In genomic region chr7:69801729-69802688, GRCh38 we compare ENCODE assay signal across 33 cellular contexts.
A peak's percentile ranks its signal among the peaks of the same experiment; 100 is the strongest.
DNase-seq lines count a peak whose midpoint lies in the region; ATAC-seq, FAIRE-seq and TF ChIP-seq lines count a peak whose summit lies in the region.
"Had no signal": no experiment of that assay in that cellular context is flagged by ENCODE, and none has a peak within 500 bp of the region (broad histone marks: within the 10 kb centered on the region; RNA-seq: fewer than 3 reads in every experiment).

No MANE protein-coding gene starts in this region.

- H3K14ac ChIP-seq in trophoblast cell (ENCODE audit: low read length): no peak overlapping the region

- no peak overlapping the region for H3K4me3 ChIP-seq in OCI-LY7 (ENCODE audit: low read depth, low read length, poor library complexity, severe bottlenecking)
- no peak overlapping the region for H3K4me3 ChIP-seq in trophoblast cell (ENCODE audit: low read depth, low read length)
- H3K4me3 ChIP-seq: ascending aorta, coronary artery, prostate gland, SJCRH30, upper lobe of left lung had no signal

- H3K27ac ChIP-seq in OCI-LY7 (ENCODE audit: low read depth, low read length, poor library complexity, severe bottlenecking) (peak overlapping the region; percentile 9), trophoblast cell (ENCODE audit: low read depth, low read length) (peak overlapping the region; percentile 70)
- H3K27ac ChIP-seq: ascending aorta, coronary artery, prostate gland, SJCRH30, upper lobe of left lung had no signal

- H2AK5ac ChIP-seq in trophoblast cell (ENCODE audit: low read length): no peak overlapping the region

- no peak overlapping the region for H3K18ac ChIP-seq in trophoblast cell (ENCODE audit: low read length)

- H3K27me3 ChIP-seq in trophoblast cell (ENCODE audit: insufficient read depth, low read length): no peaks in the 10 kb centered on the region
- H3K27me3 ChIP-seq: ascending aorta, SJCRH30, upper lobe of left lung had no signal

- H2BK5ac ChIP-seq in trophoblast cell (ENCODE audit: low read depth, low read length, poor library complexity): peak overlapping the region; percentile 53

- POLR2A ChIA-PET in OCI-LY7 (lab: Charles Lee): interaction anchor here (0.7 to 2.3 kb wide), 4 partner anchors 13 to 113 kb away, joined by 3 to 7 read pairs (median 4); no protein-coding TSS in a partner anchor

- peak overlapping the region; percentile 72 for H2BK120ac ChIP-seq in trophoblast cell (ENCODE audit: insufficient read depth, low read length, poor library complexity)

- no CpG with 5 or more reads among the region's 5 CpGs for WGBS in trophoblast cell (ENCODE audit: extremely low coverage, insufficient coverage, insufficient read length)

- no peak overlapping the region for H4K12ac ChIP-seq in trophoblast cell (ENCODE audit: low read depth, low read length)

- H4K20me1 ChIP-seq in OCI-LY7 (ENCODE audit: insufficient read depth, low read length): peaks cover 6% of the 10 kb centered on the region; the same call in 1 of the 2 replicates

- H3K79me1 ChIP-seq in trophoblast cell (ENCODE audit: low read length): peaks cover 16% of the 10 kb centered on the region

- no TSS peak for BruUV-seq in OCI-LY7 (replicated peaks; lab: Mats Ljungman, UMichigan)

- intact Hi-C loops in OCI-LY7 (cut with micrococcal nuclease; ENCODE audit: unreplicated experiment): no loop called here

- peaks cover 52% of the 10 kb centered on the region for H3K79me2 ChIP-seq in OCI-LY7 (ENCODE audit: insufficient read depth, low read depth, low read length)
- no peaks in the 10 kb centered on the region for H3K79me2 ChIP-seq in trophoblast cell (ENCODE audit: control insufficient read depth, insufficient read depth, low read length, poor library complexity)

- TF ChIP-seq CTCF in OCI-LY7 (conservative IDR thresholded peaks at IDR 0.05; ENCODE audit: low read length): no peak

- H3K4me1 ChIP-seq in OCI-LY7 (ENCODE audit: insufficient read depth, low read length, poor library complexity, severe bottlenecking) (peaks cover 85% of the 10 kb centered on the region), trophoblast cell (ENCODE audit: control insufficient read depth in 1 of 2, insufficient read depth in 2 of 2, low read length in 2 of 2) (peaks cover 5 to 16% of the 10 kb centered on the region in 2 experiments)
- H3K4me1 ChIP-seq: ascending aorta, prostate gland had no signal

- H2AFZ ChIP-seq in OCI-LY7 (ENCODE audit: low read length) (no peak overlapping the region), trophoblast cell (ENCODE audit: insufficient read depth, low read length, poor library complexity) (no peak overlapping the region)

- H3K36me3 ChIP-seq in OCI-LY7 (ENCODE audit: insufficient read depth, low read length) (no peaks in the 10 kb centered on the region), trophoblast cell (ENCODE audit: control insufficient read depth in 1 of 2, insufficient read depth in 2 of 2, low read length in 2 of 2) (no peaks in the 10 kb centered on the region)
- H3K36me3 ChIP-seq: ascending aorta, prostate gland, SJCRH30, upper lobe of left lung had no signal

- H4K8ac ChIP-seq in trophoblast cell (ENCODE audit: low read depth, low read length): no peak overlapping the region

- CTCF ChIA-PET in OCI-LY7 (lab: Charles Lee; ENCODE audit: unreplicated experiment): no interaction called here

- no peak overlapping the region for H3K23ac ChIP-seq in trophoblast cell (ENCODE audit: low read length)

- H3K9me2 ChIP-seq in OCI-LY7 (ENCODE audit: insufficient read depth, low read length): no peaks in the 10 kb centered on the region

- peak; percentile 80 for FAIRE-seq in GM12892 (lab: Jason Lieb, UNC)
- FAIRE-seq: H54, keratinocyte, TTC549 had no signal

- H3K9me3 ChIP-seq in OCI-LY7 (ENCODE audit: low read length): no peaks in the 10 kb centered on the region
- no peaks in the 10 kb centered on the region for H3K9me3 ChIP-seq in trophoblast cell (ENCODE audit: insufficient read depth, low read depth, low read length)
- H3K9me3 ChIP-seq: ascending aorta, prostate gland, upper lobe of left lung had no signal

- peak overlapping the region; percentile 44 for H2BK12ac ChIP-seq in trophoblast cell (ENCODE audit: low read length)

- H3K4me2 ChIP-seq in OCI-LY7 (ENCODE audit: low read length): peak overlapping the region; percentile 31
- H3K4me2 ChIP-seq in trophoblast cell (ENCODE audit: low read length): peak overlapping the region; percentile 9

- DNase-seq in GM12892 (ENCODE audit: insufficient read length) (no peak), OCI-LY7 (ENCODE audit: low spot score) (no peak), erythroblast (lab: John Stamatoyannopoulos, UW) (peak; percentile 14 to 65), trophoblast cell (peak; percentile 16 to 61), NCI-H82 treated with DMSO at 0.1 percent for 48 hours (lab: John Stamatoyannopoulos, UW; ENCODE audit: unreplicated experiment) (no peak), NCI-H446 (lab: John Stamatoyannopoulos, UW) (no peak)
- DNase-seq: activated CD4-positive, alpha-beta memory T cell treated with anti-CD3 and anti-CD28 coated beads for 36 hours; activated CD4-positive, alpha-beta T cell treated with anti-CD3 and anti-CD28 coated beads for 1 hour; activated T-cell treated with anti-CD3 and anti-CD28 coated beads, Interleukin-2, amount 50 U/mL, for 72 hours; caudate nucleus; COR-L47; DMS53; effector CD8-positive, alpha-beta T cell; GF-D8; left ventricle myocardium superior; midbrain; naive B cell; NCI-H1436 treated with DMSO at 0.1 percent for 48 hours; NCI-H446 treated with DMSO at 0.1 percent for 48 hours; NCI-H82; RPMI8226; SJCRH30; substantia nigra; upper lobe of left lung had no signal

- H3K9ac ChIP-seq in trophoblast cell (ENCODE audit: low read length): no peak overlapping the region

- no peak overlapping the region for H4K91ac ChIP-seq in trophoblast cell (ENCODE audit: low read depth, low read length)

- H3K4ac ChIP-seq in trophoblast cell (ENCODE audit: low read depth, low read length): no peak overlapping the region

- no peak for ATAC-seq in HG03135 (IDR thresholded peaks at IDR 0.05; ENCODE audit: unreplicated experiment)
- ATAC-seq: activated T-cell treated with anti-CD3 and anti-CD28 coated beads, Interleukin-2, amount 50 U/mL, for 72 hours; left ventricle myocardium superior; sciatic nerve; stimulated activated memory B cell treated with anti-CD40 and anti-IgM and Interleukin-4, amounts not matched to agents 10 μg/mL and 1 μg/mL and 100 μg/mL, for 72 hours had no signal

- TF ChIP-seq POLR2A in GM12892 (IDR thresholded peaks at IDR 0.05; ENCODE audit: low read depth, low read length) (no peak), erythroblast (IDR thresholded peaks at IDR 0.05; ENCODE audit: low read length) (no peak)

Comparison
In these comparisons a context has a peak if more than half of its experiments do, and no peak if none do; other contexts are left out.
1. DNase-seq: peak in erythroblast (2 of 2) and trophoblast cell (2 of 2); none in GM12892 (single experiment), OCI-LY7 (single experiment), NCI-H82 treated with DMSO at 0.1 percent for 48 hours (single experiment) and NCI-H446 (0 of 2).